10 cellular contexts compared by ENCODE assay signal in the genomic region with DNA sequence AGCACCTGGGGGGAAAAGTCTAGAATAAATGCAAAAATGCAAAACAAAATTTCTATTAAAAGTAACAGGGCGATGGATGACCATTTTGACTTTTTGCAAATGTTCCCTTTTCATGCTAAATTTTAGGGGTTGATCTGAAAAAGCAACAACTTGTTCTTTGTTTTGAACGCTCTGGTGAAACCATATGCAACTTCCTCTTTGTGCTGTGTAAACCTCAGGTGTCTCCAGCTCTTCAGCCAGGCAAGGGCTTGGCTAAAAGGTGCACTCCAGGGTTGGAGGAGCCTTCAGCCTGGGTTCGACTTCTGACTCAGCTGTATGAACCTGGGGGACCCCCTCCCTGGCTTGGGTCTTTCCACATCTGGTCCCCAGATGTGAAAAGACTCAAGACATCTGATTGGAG. TPM values are rescaled to one million over a fixed set of nuclear protein-coding genes. Genes with fewer than 3 reads are reported as not detected.
DNase-seq lines count a peak whose midpoint lies in the region; ATAC-seq and TF ChIP-seq lines count a peak whose summit lies in the region.
"Had no signal": no experiment of that assay in that cellular context is flagged by ENCODE, and none has a peak within 500 bp of the region (broad histone marks: within the 10 kb centered on the region; RNA-seq: fewer than 3 reads in every experiment).

No MANE protein-coding gene starts in this region.

- peaks cover 0 to 17% (median 0%) of the 10 kb centered on the region in 3 donors for H3K27me3 ChIP-seq in sigmoid colon

- TF ChIP-seq CTCF in sigmoid colon (IDR thresholded peaks at IDR 0.05): no peak

- TF ChIP-seq POLR2A in sigmoid colon (IDR thresholded peaks at IDR 0.05): no peak

- H3K27ac ChIP-seq in sigmoid colon: peak overlapping the region in 2 of 4 donors; percentile 17 to 46
- H3K27ac ChIP-seq: 22Rv1 had no signal

- WGBS in sigmoid colon, 2 donors: 53 to 85% methylated on average over 3 of the region's 3 CpGs

- H3K36me3 ChIP-seq in sigmoid colon: no peaks in the 10 kb centered on the region

- DNase-seq in SKM-1 treated with dmso at 0.1 percent for 144 hours (lab: John Stamatoyannopoulos, UW; ENCODE audit: unreplicated experiment) (peak; percentile 40), SKM-1 (lab: John Stamatoyannopoulos, UW; ENCODE audit: unreplicated experiment) (no peak), NOMO-1 treated with DMSO at 0.1 percent for 48 hours (lab: John Stamatoyannopoulos, UW; ENCODE audit: unreplicated experiment) (peak; percentile 48), sigmoid colon (peak; percentile 34), NCI-H146 (lab: John Stamatoyannopoulos, UW) (no peak), NCI-H2081 treated with DMSO at 0.1 percent for 48 hours (lab: John Stamatoyannopoulos, UW) (no peak), kidney glomerular epithelial cell (lab: John Stamatoyannopoulos, UW) (no peak)

- no peak overlapping the region for H3K4me3 ChIP-seq in sigmoid colon

- TF ChIP-seq EP300 in sigmoid colon (IDR thresholded peaks at IDR 0.05): no peak

- intact Hi-C loops in sigmoid colon (cut with DNase I): no loop called here

- no peaks in the 10 kb centered on the region for H3K9me3 ChIP-seq in sigmoid colon

- peaks cover 0 to 16% (median 14%) of the 10 kb centered on the region in 4 donors for H3K4me1 ChIP-seq in sigmoid colon

- peak; percentile 52 for ATAC-seq in HG02623 (IDR thresholded peaks at IDR 0.05; ENCODE audit: unreplicated experiment)
- ATAC-seq: activated naive CD4-positive, alpha-beta T cell treated with anti-CD3 and anti-CD28 coated beads, Interleukin-2, amount 50 U/mL, for 72 hours had no signal

RNA-seq across cellular contexts. Expression of a gene that starts 9.5 kb away (rescaled TPM):
- 10 to 100 TPM in 1 of 4 donors, 1 to 10 TPM in 3; 3.5 to 10.8 (median 8.5) TPM for total RNA-seq in sigmoid colon
- 10 to 100 TPM; 18.5 to 74.0 (median 19.2) TPM for polyA plus RNA-seq in sigmoid colon

Comparison
In these comparisons a context has a peak if more than half of its experiments do, and no peak if none do; other contexts are left out.
1. DNase-seq: peak in SKM-1 treated with dmso at 0.1 percent for 144 hours (single experiment), NOMO-1 treated with DMSO at 0.1 percent for 48 hours (single experiment) and sigmoid colon (single experiment); none in SKM-1 (single experiment), NCI-H146 (single experiment), NCI-H2081 treated with DMSO at 0.1 percent for 48 hours (single experiment) and kidney glomerular epithelial cell (single experiment).